ENCODE assay signal across 22 cellular contexts in the genomic region with DNA sequence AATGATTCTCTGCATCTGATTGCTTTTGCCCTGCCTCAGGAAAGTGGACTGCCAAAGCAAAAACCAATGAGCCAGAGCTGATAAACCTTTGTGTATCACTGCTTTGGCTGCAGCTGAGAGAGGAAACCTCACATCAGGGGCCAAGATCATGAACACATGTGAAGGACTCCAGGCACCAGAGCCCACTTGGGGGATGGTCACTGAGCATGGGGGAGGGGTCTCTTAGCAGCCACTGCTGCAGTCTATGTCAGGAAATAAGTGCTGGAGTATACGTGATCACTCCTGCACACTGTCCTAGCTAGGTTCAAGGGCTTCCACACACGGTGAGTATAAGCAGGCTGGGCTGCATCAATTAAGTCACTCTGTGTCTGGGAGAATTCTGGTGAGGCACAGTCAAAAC.
"Had no signal": no experiment of that assay in that cellular context is flagged by ENCODE, and none has a peak within 500 bp of the region (broad histone marks: within the 10 kb centered on the region; RNA-seq: fewer than 3 reads in every experiment).

No MANE protein-coding gene starts in this region.

- H3K27ac ChIP-seq: brain microvascular endothelial cell, Peyer's patch, RWPE1, VCaP had no signal

- H3K4me3 ChIP-seq: MG63, Peyer's patch had no signal

- H3K9me3 ChIP-seq: MG63, Peyer's patch had no signal

- DNase-seq: activated CD4-positive, alpha-beta memory T cell treated with anti-CD3 and anti-CD28 coated beads, Interleukin-2, amount 10 ng/mL, durations not matched to agents 7 days and 5 days; activated CD4-positive, alpha-beta T cell treated with anti-CD3 and anti-CD28 coated beads for 36 hours; activated CD4-positive, alpha-beta T cell treated with anti-CD3 and anti-CD28 coated beads, Interleukin-2, amount 50 U/mL, for 1 hour; activated gamma-delta T cell; activated naive CD4-positive, alpha-beta T cell treated with anti-CD3 and anti-CD28 coated beads for 36 hours; activated T-cell treated with anti-CD3 and anti-CD28 coated beads for 4 hours; activated T-cell treated with anti-CD3 and anti-CD28 coated beads, Interleukin-2, amount 50 U/mL, for 48 hours; brain microvascular endothelial cell; caudate nucleus; MG63; MV-4-11; NCI-H1105; NCI-H1436; NCI-H1694 treated with DMSO at 0.1 percent for 48 hours; NCI-H2029 treated with DMSO at 0.1 percent for 48 hours; NCI-H526; NCI-H82; Peyer's patch; SHP77 treated with DMSO at 0.1 percent for 48 hours; T-cell had no signal

- H3K4me1 ChIP-seq: Peyer's patch had no signal

- H3K36me3 ChIP-seq: brain microvascular endothelial cell, MG63, Peyer's patch had no signal

- H3K27me3 ChIP-seq: brain microvascular endothelial cell, MG63, Peyer's patch had no signal
